In the genomic region with DNA sequence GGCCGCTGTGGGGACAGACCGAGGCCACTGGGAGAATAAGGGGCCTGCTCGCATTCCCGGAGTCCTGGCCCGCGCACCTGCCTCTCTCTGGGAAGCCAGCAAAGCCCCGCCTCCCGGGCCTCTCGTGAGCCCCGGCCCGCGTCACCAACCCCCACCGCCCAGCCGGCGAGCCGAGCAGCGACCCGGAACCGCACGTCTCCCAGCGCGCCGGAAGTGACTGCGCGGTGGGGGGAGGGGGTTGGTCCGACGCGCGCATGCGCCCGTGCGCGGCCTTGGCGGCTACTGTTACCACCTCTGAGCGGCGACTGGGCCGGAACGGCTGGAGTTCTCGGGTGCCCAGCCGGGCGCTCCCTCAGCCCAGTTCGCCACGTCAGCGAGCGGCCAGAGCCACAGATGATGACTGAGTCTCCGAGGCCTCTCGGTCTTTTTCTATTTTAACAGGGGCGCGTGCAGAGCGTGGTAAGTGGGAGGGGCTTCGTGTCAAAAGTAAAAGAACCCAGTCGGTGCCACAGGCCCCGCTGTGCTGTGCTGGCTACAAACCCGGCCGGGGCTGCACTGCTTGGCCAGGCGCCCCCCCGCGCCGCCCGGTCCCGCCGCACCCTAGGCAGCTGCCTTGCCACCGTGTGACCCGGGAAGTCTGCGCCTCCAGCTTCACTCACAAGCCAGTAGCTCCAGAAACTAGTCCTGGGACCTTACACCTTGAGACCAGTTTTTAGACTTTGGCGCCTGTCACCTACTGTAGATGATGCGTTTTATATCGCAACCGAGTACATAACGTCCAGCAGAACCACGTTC, we compare ENCODE assay signal across 8 cellular contexts. TPM values are rescaled to one million over a fixed set of nuclear protein-coding genes. Genes with fewer than 3 reads are reported as not detected.
DNase-seq lines count a peak whose midpoint lies in the region; ATAC-seq and TF ChIP-seq lines count a peak whose summit lies in the region.

GOLGA1 (minus strand) TSS at position 190 of the 795 bp plus-strand sequence. CDS start 2,372 bp downstream, outside the sequence.

- WGBS in psoas muscle, 3 donors: 0 to 1% (median 0%) methylated on average over 69 to 71 of the region's 71 CpGs
- under 1% methylated on average over 71 of the region's 71 CpGs for WGBS in urinary bladder

- H3K4me3 ChIP-seq in right atrium auricular region (peak within 1 kb of the TSS; percentile 87 to 89), psoas muscle (peak within 1 kb of the TSS; percentile 86), urinary bladder (ENCODE audit: low read depth, low read length) (peak within 1 kb of the TSS; percentile 82)

- H3K4me1 ChIP-seq in right atrium auricular region (peaks cover 0 to 17% of the 10 kb centered on the region in 2 donors), psoas muscle (peaks cover 21% of the 10 kb centered on the region), urinary bladder (ENCODE audit: insufficient read depth) (peaks cover 2% of the 10 kb centered on the region)

- intact Hi-C loops in T-helper 2 cell treated with Interferon-gamma antibody and Interleukin-4, amounts not matched to agents 100 ng/mL and 5 ng/mL, for 36 hours (cut with micrococcal nuclease): loop anchor here (1.0 to 5.0 kb wide), 9 partner anchors 24 to 300 kb away; partner anchors contain the start of genes ARPC5L, HSPA5, NR6A1 and RABEPK
- intact Hi-C loops in psoas muscle (cut with DNase I): loop anchor here (2.0 to 10.0 kb wide), 3 partner anchors 72 to 204 kb away; partner anchors contain the start of gene SCAI (in 2 of the 2)

- DNase-seq in NCI-H187 (lab: John Stamatoyannopoulos, UW) (peak; percentile 73 to 90), anterior cingulate cortex (lab: John Stamatoyannopoulos, UW) (peak; percentile 50 to 96 (median 91)), right atrium auricular region (ENCODE audit: low spot score) (peak; percentile 96), psoas muscle (peak; percentile 97 to 98)

- peak within 1 kb of the TSS; percentile 95 to 96 for H3K27ac ChIP-seq in right atrium auricular region
- peak within 1 kb of the TSS; percentile 99 for H3K27ac ChIP-seq in psoas muscle
- H3K27ac ChIP-seq in urinary bladder (ENCODE audit: low read depth): peak within 1 kb of the TSS; percentile 94

- no peaks in the 10 kb centered on the region for H3K27me3 ChIP-seq in right atrium auricular region
- no peaks in the 10 kb centered on the region for H3K27me3 ChIP-seq in psoas muscle (ENCODE audit: insufficient read depth in 3 of 3, low read length in 2 of 3)

- peak; percentile 83 for ATAC-seq in GM18502 (IDR thresholded peaks at IDR 0.05; ENCODE audit: poor library complexity, unreplicated experiment)
- peak; percentile 77 for ATAC-seq in HG02938 (IDR thresholded peaks at IDR 0.05; ENCODE audit: unreplicated experiment)
- peak; percentile 96 to 98 (median 97) for ATAC-seq in psoas muscle

- H3K36me3 ChIP-seq in right atrium auricular region (peaks cover 4% of the 10 kb centered on the region), psoas muscle (ENCODE audit: insufficient read depth in 1 of 2, low read depth in 1 of 2) (peaks cover 0 to 26% of the 10 kb centered on the region in 2 donors), urinary bladder (ENCODE audit: insufficient read depth) (no peaks in the 10 kb centered on the region)

- no peaks in the 10 kb centered on the region for H3K9me3 ChIP-seq in right atrium auricular region
- no peaks in the 10 kb centered on the region for H3K9me3 ChIP-seq in psoas muscle

- no peak for TF ChIP-seq CTCF in right atrium auricular region (IDR thresholded peaks at IDR 0.05)
- no peak for TF ChIP-seq CTCF in psoas muscle (IDR thresholded peaks at IDR 0.05)

RNA-seq across cellular contexts. Expression of gene GOLGA1, which starts in this region (rescaled TPM):
- 13.5 and 15.3 TPM in 2 replicates for total RNA-seq in T-helper 2 cell treated with Interferon-gamma antibody and Interleukin-4, amounts not matched to agents 100 ng/mL and 5 ng/mL, for 36 hours
- 10 to 100 TPM; 12.8 to 17.2 TPM for total RNA-seq in right atrium auricular region
- total RNA-seq in psoas muscle: 10 to 100 TPM; 13.3 to 23.0 (median 17.0) TPM
- 10 to 100 TPM in 2 of 3 donors, 1 to 10 TPM in 1; 8.0 to 21.3 (median 10.5) TPM for polyA plus RNA-seq in psoas muscle
- 17.7 TPM for total RNA-seq in urinary bladder
- 14.2 TPM for polyA plus RNA-seq in urinary bladder

Comparison
In these comparisons a context has a peak if more than half of its experiments do, and no peak if none do; other contexts are left out.
1. Peak in every context shown above with its lines: DNase-seq, ATAC-seq, H3K4me3 ChIP-seq and H3K27ac ChIP-seq.